Comparison of ENCODE assay signal across 16 cellular contexts in genomic region chr17:1773755-1774181, GRCh38. TPM values are rescaled to one million over a fixed set of nuclear protein-coding genes. Genes with fewer than 3 reads are reported as not detected.
DNase-seq lines count a peak whose midpoint lies in the region; ATAC-seq, FAIRE-seq and TF ChIP-seq lines count a peak whose summit lies in the region.
"Had no signal": no experiment of that assay in that cellular context is flagged by ENCODE, and none has a peak within 500 bp of the region (broad histone marks: within the 10 kb centered on the region; RNA-seq: fewer than 3 reads in every experiment).

No MANE protein-coding gene starts in this region.

- H3K27ac ChIP-seq in DOHH2 (ENCODE audit: low read depth, low read length) (0 out of 2 replicates have a peak overlapping the region, but pooled peaks have one; percentile 6), body of pancreas (peak overlapping the region in 1 of 4 donors; percentile 14), kidney (ENCODE audit: low read depth in 2 of 2, low read length in 2 of 2) (no peak overlapping the region), smooth muscle cell (ENCODE audit: low read depth) (peak overlapping the region; percentile 82), endodermal cell (ENCODE audit: low read depth, low read length) (no peak overlapping the region)

- H3K27ac Mint-ChIP-seq in endodermal cell, result no peak overlapping the region

- no peak overlapping the region for H2AFZ ChIP-seq in smooth muscle cell (ENCODE audit: low read depth)

- DNase-seq in body of pancreas, result peak in 2 of 4 donors; percentile 13 to 28
- DNase-seq in kidney, result peak; percentile 69
- no peak for DNase-seq in smooth muscle cell (lab: John Stamatoyannopoulos, UW; ENCODE audit: unreplicated experiment)
- DNase-seq in NCI-H2107 treated with DMSO at 0.1 percent for 48 hours (lab: John Stamatoyannopoulos, UW; ENCODE audit: unreplicated experiment), result no peak
- no peak for DNase-seq in endodermal cell
- DNase-seq: activated T-cell treated with anti-CD3 and anti-CD28 coated beads, Interleukin-2, amount 50 U/mL, for 1 hour; NCI-H226; stimulated activated CD4-positive, alpha-beta T cell treated with anti-CD3 and anti-CD28 coated beads, Interleukin-2, amount 100 ng/mL, for 24 hours; stimulated activated naive CD4-positive, alpha-beta T cell had no signal

- FAIRE-seq in kidney (lab: Jason Lieb, UNC), result no peak
- FAIRE-seq: bronchial epithelial cell, D721Med, islet of Langerhans, RCC 7860 had no signal

- H3F3A ChIP-seq in DOHH2 (ENCODE audit: control insufficient read depth, insufficient read depth) (peaks cover 28% of the 10 kb centered on the region), smooth muscle cell (ENCODE audit: low read depth) (peaks cover 26% of the 10 kb centered on the region)

- intact Hi-C loops in body of pancreas (cut with DNase I), result no loop called here
- intact Hi-C loops in kidney (cut with DNase I), result loop anchor here (10.0 kb wide), 1 partner anchor 49 kb away; the partner anchor contains the start of gene WDR81

- H3K4me2 ChIP-seq in DOHH2 (ENCODE audit: low read length) (no peak overlapping the region), smooth muscle cell (peak overlapping the region; percentile 52)

- no peak overlapping the region for H3K4me3 Mint-ChIP-seq in endodermal cell

- no peak for TF ChIP-seq CTCF in DOHH2 (IDR thresholded peaks at IDR 0.05; ENCODE audit: low read depth, low read length, poor library complexity, severe bottlenecking)
- TF ChIP-seq CTCF in body of pancreas (IDR thresholded peaks at IDR 0.05), result no peak
- no peak for TF ChIP-seq CTCF in kidney (IDR thresholded peaks at IDR 0.05; ENCODE audit: borderline replicate concordance, extremely low read depth, insufficient read depth)
- no peak for TF ChIP-seq CTCF in smooth muscle cell (IDR thresholded peaks at IDR 0.05; ENCODE audit: borderline replicate concordance, insufficient read depth, poor library complexity, severe bottlenecking)
- TF ChIP-seq CTCF in endodermal cell (conservative IDR thresholded peaks at IDR 0.05), result no peak

- H3K4me1 Mint-ChIP-seq in endodermal cell, result peaks cover 12% of the 10 kb centered on the region

- peak; percentile 38 for ATAC-seq in body of pancreas
- no peak for ATAC-seq in HG03108 (IDR thresholded peaks at IDR 0.05; ENCODE audit: unreplicated experiment)
- ATAC-seq in HG03469 (IDR thresholded peaks at IDR 0.05; ENCODE audit: unreplicated experiment), result no peak

- H3K79me2 ChIP-seq in DOHH2 (ENCODE audit: control insufficient read depth, low read length) (peaks cover 6% of the 10 kb centered on the region), smooth muscle cell (ENCODE audit: low read depth) (no peaks in the 10 kb centered on the region)

- no peaks in the 10 kb centered on the region for H3K9me3 Mint-ChIP-seq in endodermal cell

- WGBS in body of pancreas, 2 donors, result 40 to 54% methylated on average over 2 to 5 of the region's 6 CpGs
- 57% methylated on average over 6 of the region's 6 CpGs for WGBS in smooth muscle cell (ENCODE audit: low lambda C conversion rate)
- 93 to 100% methylated on average over 1 to 6 of the region's 6 CpGs for WGBS in endodermal cell (ENCODE audit: insufficient coverage in 1 of 2, insufficient read length in 1 of 2), 2 experiments

- peaks cover 35% of the 10 kb centered on the region for H3K4me1 ChIP-seq in DOHH2 (ENCODE audit: control insufficient read depth, low read length)
- peaks cover 4% of the 10 kb centered on the region for H3K4me1 ChIP-seq in body of pancreas
- H3K4me1 ChIP-seq in kidney (ENCODE audit: control insufficient read depth in 1 of 2, insufficient read depth in 1 of 2, low read depth in 1 of 2, low read length in 2 of 2), result no peaks in the 10 kb centered on the region
- no peaks in the 10 kb centered on the region for H3K4me1 ChIP-seq in smooth muscle cell (ENCODE audit: low read depth)
- peaks cover 6% of the 10 kb centered on the region for H3K4me1 ChIP-seq in endodermal cell (ENCODE audit: control insufficient read depth, insufficient read depth, low read length)

- TF ChIP-seq POLR2A in body of pancreas (IDR thresholded peaks at IDR 0.05), result peak in 1 of 3 donors; percentile 10

- peaks cover 35% of the 10 kb centered on the region for H3K36me3 Mint-ChIP-seq in endodermal cell (ENCODE audit: low read depth)

- H3K9ac ChIP-seq in kidney (ENCODE audit: low read length in 2 of 2) (no peak overlapping the region), smooth muscle cell (ENCODE audit: low read depth) (no peak overlapping the region), endodermal cell (ENCODE audit: extremely low read depth, low read length, poor library complexity, severe bottlenecking) (no peak overlapping the region)

- no peaks in the 10 kb centered on the region for H3K9me2 ChIP-seq in DOHH2 (replicated peaks; ENCODE audit: control insufficient read depth, low read length)

- H3K36me3 ChIP-seq in DOHH2 (ENCODE audit: control insufficient read depth, low read length) (peaks cover 45% of the 10 kb centered on the region), body of pancreas (replicated peaks in 1 of 2; ENCODE audit: insufficient read depth in 1 of 2, low read depth in 2 of 2) (no peaks in the 10 kb centered on the region), kidney (ENCODE audit: control insufficient read depth in 1 of 2, insufficient read depth in 2 of 2, low read length in 2 of 2) (peaks cover 0 to 2% of the 10 kb centered on the region in 2 donors), smooth muscle cell (ENCODE audit: low read depth) (no peaks in the 10 kb centered on the region), endodermal cell (ENCODE audit: control insufficient read depth, insufficient read depth, low read length) (peaks cover 32% of the 10 kb centered on the region)

- H3K27me3 Mint-ChIP-seq in endodermal cell (ENCODE audit: insufficient read depth), result no peaks in the 10 kb centered on the region

- H3K4me3 ChIP-seq in DOHH2 (ENCODE audit: low read length) (no peak overlapping the region), body of pancreas (no peak overlapping the region), kidney (ENCODE audit: low read length in 2 of 2) (no peak overlapping the region), smooth muscle cell (no peak overlapping the region), endodermal cell (ENCODE audit: low read length) (no peak overlapping the region)

- H3K9me3 ChIP-seq in DOHH2 (ENCODE audit: control insufficient read depth, insufficient read depth, low read length) (no peaks in the 10 kb centered on the region), body of pancreas (no peaks in the 10 kb centered on the region), kidney (ENCODE audit: control insufficient read depth in 1 of 2, low read length in 2 of 2) (no peaks in the 10 kb centered on the region), smooth muscle cell (replicated peaks; ENCODE audit: low read depth) (no peaks in the 10 kb centered on the region), endodermal cell (ENCODE audit: control insufficient read depth, low read length) (no peaks in the 10 kb centered on the region)

- H4K20me1 ChIP-seq in DOHH2 (ENCODE audit: control insufficient read depth, insufficient read depth, low read depth, low read length), result no peaks in the 10 kb centered on the region
- no peaks in the 10 kb centered on the region for H4K20me1 ChIP-seq in smooth muscle cell (ENCODE audit: low read depth)

- no peaks in the 10 kb centered on the region for H3K27me3 ChIP-seq in DOHH2 (ENCODE audit: control insufficient read depth, low read length)
- no peaks in the 10 kb centered on the region for H3K27me3 ChIP-seq in body of pancreas
- no peaks in the 10 kb centered on the region for H3K27me3 ChIP-seq in smooth muscle cell (ENCODE audit: low read depth)
- H3K27me3 ChIP-seq in endodermal cell (ENCODE audit: control insufficient read depth, insufficient read depth, low read length, poor library complexity, severe bottlenecking), result no peaks in the 10 kb centered on the region

RNA-seq across cellular contexts. Expression of gene SERPINF1, which starts 11.9 kb away (rescaled TPM):
- total RNA-seq in body of pancreas (100 to 1,000 TPM; 146 to 194 TPM), kidney (121 TPM), smooth muscle cell (645 and 778 TPM in 2 replicates), endodermal cell (10 to 100 TPM; 39.7 to 64.1 TPM)
- polyA plus RNA-seq in kidney (ENCODE audit: insufficient read depth, low read depth, low replicate concordance) (36.2 TPM), smooth muscle cell (370 and 498 TPM in 2 replicates)
- polyA plus RNA-seq in endodermal cell (2013, experiment 1 of 2), result 36.7 TPM
- polyA plus RNA-seq in endodermal cell (2013, experiment 2 of 2), result 33.9 TPM

RNA-seq across cellular contexts. Expression of gene SERPINF2, which starts 31.1 kb away (rescaled TPM):
- total RNA-seq in body of pancreas, result 1 to 10 TPM; 5.9 to 8.8 TPM
- total RNA-seq in kidney, result 30.6 TPM
- 209 TPM for polyA plus RNA-seq in kidney (ENCODE audit: insufficient read depth, low read depth, low replicate concordance)
- total RNA-seq in smooth muscle cell, result 0.18 and 0.36 TPM in 2 replicates
- 0.22 and 0.66 TPM in 2 replicates for polyA plus RNA-seq in smooth muscle cell
- total RNA-seq in endodermal cell, result 1 to 10 TPM in 1 of 2 donors, under 1 TPM in 1; 0.86 to 1.8 TPM
- polyA plus RNA-seq in endodermal cell (2013, experiment 1 of 2), result 0.50 TPM
- polyA plus RNA-seq in endodermal cell (2013, experiment 2 of 2), result 0.41 TPM

RNA-seq across cellular contexts. Expression of gene WDR81, which starts 49.3 kb away (rescaled TPM):
- 10 to 100 TPM; 15.6 to 31.6 TPM for total RNA-seq in body of pancreas
- total RNA-seq in kidney, result 28.5 TPM
- 16.1 TPM for polyA plus RNA-seq in kidney (ENCODE audit: insufficient read depth, low read depth, low replicate concordance)
- total RNA-seq in smooth muscle cell, result 5.6 and 5.7 TPM in 2 replicates
- 9.7 TPM in 2 replicates for polyA plus RNA-seq in smooth muscle cell
- 10 to 100 TPM; 13.4 to 17.9 TPM for total RNA-seq in endodermal cell
- 8.0 TPM for polyA plus RNA-seq in endodermal cell (2013, experiment 1 of 2)
- 6.0 TPM for polyA plus RNA-seq in endodermal cell (2013, experiment 2 of 2)

RNA-seq across cellular contexts. Expression of gene SMYD4, which starts 55.9 kb away (rescaled TPM):
- total RNA-seq in body of pancreas (1 to 10 TPM; 4.0 to 7.0 TPM), kidney (12.2 TPM), smooth muscle cell (9.5 and 10.3 TPM in 2 replicates), endodermal cell (10 to 100 TPM; 31.6 to 36.8 TPM)
- polyA plus RNA-seq in kidney (ENCODE audit: insufficient read depth, low read depth, low replicate concordance) (3.4 TPM), smooth muscle cell (11.1 and 11.7 TPM in 2 replicates)
- polyA plus RNA-seq in endodermal cell (2013, experiment 1 of 2), result 15.1 TPM
- polyA plus RNA-seq in endodermal cell (2013, experiment 2 of 2), result 13.0 TPM

RNA-seq across cellular contexts. Expression of gene RPA1, which starts 56.0 kb away (rescaled TPM):
- total RNA-seq in body of pancreas (10 to 100 TPM in 1 of 2 donors, 1 to 10 TPM in 1; 8.9 to 11.9 TPM), kidney (89.0 TPM), smooth muscle cell (25.2 and 29.6 TPM in 2 replicates), endodermal cell (100 to 1,000 TPM; 190 to 249 TPM)
- polyA plus RNA-seq in kidney (ENCODE audit: insufficient read depth, low read depth, low replicate concordance) (26.1 TPM), smooth muscle cell (37.8 and 46.3 TPM in 2 replicates)
- polyA plus RNA-seq in endodermal cell (2013, experiment 1 of 2), result 89.8 TPM
- 80.9 TPM for polyA plus RNA-seq in endodermal cell (2013, experiment 2 of 2)

Comparison
In these comparisons a context has a peak if more than half of its experiments do, and no peak if none do; other contexts are left out.
1. H3K27ac ChIP-seq: peak in DOHH2 (single experiment) and smooth muscle cell (single experiment); none in kidney (0 of 2) and endodermal cell (single experiment).